ENCODE assay signal across 19 cellular contexts in the genomic region with DNA sequence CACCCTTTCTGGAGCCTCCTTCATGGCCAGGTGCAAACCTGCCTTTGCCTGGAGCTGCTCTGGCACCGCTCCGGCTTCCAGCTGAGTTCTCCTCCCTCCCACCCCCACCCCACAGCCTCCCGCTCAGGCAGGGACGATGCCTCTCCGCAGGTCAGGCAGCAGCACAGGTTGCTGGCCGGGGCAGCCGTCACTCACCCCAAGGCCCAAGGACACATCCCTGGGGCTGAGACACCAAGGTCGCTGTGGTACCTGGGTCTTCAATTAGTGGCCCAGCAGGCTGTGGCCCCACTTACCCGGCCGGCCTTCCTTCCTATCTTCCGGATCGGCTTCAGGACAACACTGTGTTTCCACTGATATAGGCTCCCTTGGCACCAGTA.
DNase-seq lines count a peak whose midpoint lies in the region; ATAC-seq and TF ChIP-seq lines count a peak whose summit lies in the region.
"Had no signal": no experiment of that assay in that cellular context is flagged by ENCODE, and none has a peak within 500 bp of the region (broad histone marks: within the 10 kb centered on the region; RNA-seq: fewer than 3 reads in every experiment).

No MANE protein-coding gene starts in this region.

- 45 to 48% methylated on average over 7 to 11 of the region's 12 CpGs for WGBS in testis, 2 donors

- H3K36me3 ChIP-seq in testis (ENCODE audit: low read depth, missing control alignments): no peaks in the 10 kb centered on the region
- H3K36me3 ChIP-seq: neural progenitor cell, thyroid gland had no signal

- H3K4me3 Mint-ChIP-seq in activated CD8-positive, alpha-beta memory T cell treated with anti-CD3 and anti-CD28 coated beads, Interleukin-2, amount 10 ng/mL, durations not matched to agents 7 days and 5 days: no peak overlapping the region
- no peak overlapping the region for H3K4me3 Mint-ChIP-seq in activated CD4-positive, alpha-beta memory T cell treated with anti-CD3 and anti-CD28 coated beads, Interleukin-2, amount 10 ng/mL, durations not matched to agents 7 days and 5 days
- H3K4me3 Mint-ChIP-seq: activated T-cell treated with anti-CD3 and anti-CD28 coated beads, Interleukin-2, amount 50 U/mL, for 24 hours; stimulated activated effector memory CD8-positive, alpha-beta T cell treated with anti-CD3 and anti-CD28 coated beads, Interleukin-12 subunit alpha, Interleukin-12 subunit beta, amount 100 ng/mL, for 72 hours had no signal

- peaks cover 5% of the 10 kb centered on the region for H3K9me3 Mint-ChIP-seq in activated CD8-positive, alpha-beta memory T cell treated with anti-CD3 and anti-CD28 coated beads, Interleukin-2, amount 10 ng/mL, durations not matched to agents 7 days and 5 days (ENCODE audit: low read depth)
- H3K9me3 Mint-ChIP-seq in activated CD4-positive, alpha-beta memory T cell treated with anti-CD3 and anti-CD28 coated beads, Interleukin-2, amount 10 ng/mL, durations not matched to agents 7 days and 5 days: peaks cover 7% of the 10 kb centered on the region
- H3K9me3 Mint-ChIP-seq: activated T-cell treated with anti-CD3 and anti-CD28 coated beads, Interleukin-2, amount 50 U/mL, for 24 hours; stimulated activated effector memory CD8-positive, alpha-beta T cell treated with anti-CD3 and anti-CD28 coated beads, Interleukin-12 subunit alpha, Interleukin-12 subunit beta, amount 100 ng/mL, for 72 hours had no signal

- no peak overlapping the region for H3K4me3 ChIP-seq in testis
- H3K4me3 ChIP-seq: neural progenitor cell, thyroid gland had no signal

- no peak overlapping the region for H3K27ac ChIP-seq in testis
- H3K27ac ChIP-seq: C4-2B, neural progenitor cell, thyroid gland had no signal

- no peak for TF ChIP-seq POLR2A in testis (IDR thresholded peaks at IDR 0.05)

- no peak overlapping the region for H3K27ac Mint-ChIP-seq in activated CD8-positive, alpha-beta memory T cell treated with anti-CD3 and anti-CD28 coated beads, Interleukin-2, amount 10 ng/mL, durations not matched to agents 7 days and 5 days
- no peak overlapping the region for H3K27ac Mint-ChIP-seq in activated CD4-positive, alpha-beta memory T cell treated with anti-CD3 and anti-CD28 coated beads, Interleukin-2, amount 10 ng/mL, durations not matched to agents 7 days and 5 days
- H3K27ac Mint-ChIP-seq: activated naive CD4-positive, alpha-beta T cell treated with anti-CD3 and anti-CD28 coated beads, Interleukin-2, amount 50 U/mL, for 72 hours; activated T-cell treated with anti-CD3 and anti-CD28 coated beads, Interleukin-2, amount 50 U/mL, for 24 hours; stimulated activated effector memory CD8-positive, alpha-beta T cell treated with anti-CD3 and anti-CD28 coated beads, Interleukin-12 subunit alpha, Interleukin-12 subunit beta, amount 100 ng/mL, for 72 hours had no signal

- POLR2A ChIA-PET in activated CD4-positive, alpha-beta memory T cell treated with anti-CD3 and anti-CD28 coated beads, Interleukin-2, amount 10 ng/mL, durations not matched to agents 7 days and 5 days (lab: Charles Lee): no interaction called here

- TF ChIP-seq CTCF in testis (IDR thresholded peaks at IDR 0.05): no peak

- no peaks in the 10 kb centered on the region for H3K36me3 Mint-ChIP-seq in activated CD8-positive, alpha-beta memory T cell treated with anti-CD3 and anti-CD28 coated beads, Interleukin-2, amount 10 ng/mL, durations not matched to agents 7 days and 5 days
- no peaks in the 10 kb centered on the region for H3K36me3 Mint-ChIP-seq in activated CD4-positive, alpha-beta memory T cell treated with anti-CD3 and anti-CD28 coated beads, Interleukin-2, amount 10 ng/mL, durations not matched to agents 7 days and 5 days (ENCODE audit: low read depth)
- H3K36me3 Mint-ChIP-seq: activated naive CD4-positive, alpha-beta T cell treated with anti-CD3 and anti-CD28 coated beads, Interleukin-2, amount 50 U/mL, for 72 hours; neural progenitor cell; stimulated activated effector memory CD8-positive, alpha-beta T cell treated with anti-CD3 and anti-CD28 coated beads, Interleukin-12 subunit alpha, Interleukin-12 subunit beta, amount 100 ng/mL, for 72 hours had no signal

- no peaks in the 10 kb centered on the region for H3K27me3 Mint-ChIP-seq in activated CD8-positive, alpha-beta memory T cell treated with anti-CD3 and anti-CD28 coated beads, Interleukin-2, amount 10 ng/mL, durations not matched to agents 7 days and 5 days
- no peaks in the 10 kb centered on the region for H3K27me3 Mint-ChIP-seq in activated CD4-positive, alpha-beta memory T cell treated with anti-CD3 and anti-CD28 coated beads, Interleukin-2, amount 10 ng/mL, durations not matched to agents 7 days and 5 days
- H3K27me3 Mint-ChIP-seq: activated T-cell treated with anti-CD3 and anti-CD28 coated beads, Interleukin-2, amount 50 U/mL, for 24 hours had no signal

- no peak for ATAC-seq in activated CD8-positive, alpha-beta memory T cell treated with anti-CD3 and anti-CD28 coated beads, Interleukin-2, amount 10 ng/mL, durations not matched to agents 7 days and 5 days
- ATAC-seq in GM19351 (IDR thresholded peaks at IDR 0.05; ENCODE audit: unreplicated experiment): no peak
- ATAC-seq: activated naive CD4-positive, alpha-beta T cell treated with anti-CD3 and anti-CD28 coated beads, Interleukin-2, amount 50 U/mL, for 72 hours; HCT116; stimulated activated effector memory CD8-positive, alpha-beta T cell treated with anti-CD3 and anti-CD28 coated beads, Interleukin-12 subunit alpha, Interleukin-12 subunit beta, amount 100 ng/mL, for 72 hours had no signal

- peaks cover 6% of the 10 kb centered on the region for H3K4me1 ChIP-seq in testis
- H3K4me1 ChIP-seq: neural progenitor cell, thyroid gland had no signal

- DNase-seq in activated CD8-positive, alpha-beta memory T cell treated with anti-CD3 and anti-CD28 coated beads, Interleukin-2, amount 10 ng/mL, durations not matched to agents 7 days and 5 days: peak; percentile 28
- no peak for DNase-seq in activated CD8-positive, alpha-beta memory T cell treated with anti-CD3 and anti-CD28 coated beads, Interleukin-2, amount 50 U/mL, for 4 hours
- DNase-seq in NCI-H2196 (lab: John Stamatoyannopoulos, UW; ENCODE audit: unreplicated experiment) (peak; percentile 27), iPS-NIHi11 (ENCODE audit: low spot score) (peak; percentile 45), testis (peak; percentile 12), SW 1271 (lab: John Stamatoyannopoulos, UW) (no peak)
- DNase-seq in activated CD4-positive, alpha-beta memory T cell treated with anti-CD3 and anti-CD28 coated beads, Interleukin-2, amount 10 ng/mL, durations not matched to agents 7 days and 5 days: no peak
- DNase-seq: activated T-cell treated with anti-CD3 and anti-CD28 coated beads, Interleukin-2, amount 50 U/mL, for 24 hours; cortex of kidney; foreskin fibroblast; KBM-7; NCI-H446 treated with DMSO at 0.1 percent for 48 hours; thyroid gland had no signal

- peaks cover 19% of the 10 kb centered on the region for H3K4me1 Mint-ChIP-seq in activated CD8-positive, alpha-beta memory T cell treated with anti-CD3 and anti-CD28 coated beads, Interleukin-2, amount 10 ng/mL, durations not matched to agents 7 days and 5 days
- H3K4me1 Mint-ChIP-seq in activated CD4-positive, alpha-beta memory T cell treated with anti-CD3 and anti-CD28 coated beads, Interleukin-2, amount 10 ng/mL, durations not matched to agents 7 days and 5 days: peaks cover 11% of the 10 kb centered on the region

- intact Hi-C loops in testis (cut with DNase I; ENCODE audit: low total_unique reads): no loop called here

- H3K27me3 ChIP-seq in testis: no peaks in the 10 kb centered on the region
- H3K27me3 ChIP-seq: neural progenitor cell, thyroid gland had no signal

- CTCF ChIA-PET in activated CD8-positive, alpha-beta memory T cell treated with anti-CD3 and anti-CD28 coated beads, Interleukin-2, amount 10 ng/mL, durations not matched to agents 7 days and 5 days (lab: Charles Lee): no interaction called here
- CTCF ChIA-PET in activated CD4-positive, alpha-beta memory T cell treated with anti-CD3 and anti-CD28 coated beads, Interleukin-2, amount 10 ng/mL, durations not matched to agents 7 days and 5 days (lab: Charles Lee): no interaction called here

- no peaks in the 10 kb centered on the region for H3K9me3 ChIP-seq in testis
- H3K9me3 ChIP-seq: thyroid gland had no signal

Comparison
In these comparisons a context has a peak if more than half of its experiments do, and no peak if none do; other contexts are left out.
1. DNase-seq: peak in activated CD8-positive, alpha-beta memory T cell treated with anti-CD3 and anti-CD28 coated beads, Interleukin-2, amount 10 ng/mL, durations not matched to agents 7 days and 5 days (single experiment), NCI-H2196 (single experiment), iPS-NIHi11 (single experiment) and testis (single experiment); none in activated CD8-positive, alpha-beta memory T cell treated with anti-CD3 and anti-CD28 coated beads, Interleukin-2, amount 50 U/mL, for 4 hours (single experiment), activated CD4-positive, alpha-beta memory T cell treated with anti-CD3 and anti-CD28 coated beads, Interleukin-2, amount 10 ng/mL, durations not matched to agents 7 days and 5 days (single experiment) and SW 1271 (0 of 2).